9 cellular contexts compared by ENCODE assay signal in genomic region chr17:39653662-39654331, GRCh38. TPM values are rescaled to one million over a fixed set of nuclear protein-coding genes. Genes with fewer than 3 reads are reported as not detected.
A peak's percentile ranks its signal among the peaks of the same experiment; 100 is the strongest.
DNase-seq lines count a peak whose midpoint lies in the region; ATAC-seq lines count a peak whose summit lies in the region.
"Had no signal": no experiment of that assay in that cellular context is flagged by ENCODE, and none has a peak within 500 bp of the region (broad histone marks: within the 10 kb centered on the region; RNA-seq: fewer than 3 reads in every experiment).

No MANE protein-coding gene starts in this region.

- CTCF ChIA-PET in activated CD8-positive, alpha-beta T cell treated with anti-CD3 and anti-CD28 coated beads, Interleukin-2, amount 10 ng/mL, durations not matched to agents 7 days and 5 days (lab: Charles Lee) = interaction anchor here (0.5 to 9.0 kb wide), 27 partner anchors 9 to 890 kb away, joined by 3 to 156 read pairs (median 5); partner anchors contain the start of genes ERBB2, MIEN1, PGAP3 and PNMT

- H3K27ac Mint-ChIP-seq in activated CD8-positive, alpha-beta T cell treated with anti-CD3 and anti-CD28 coated beads, Interleukin-2, amount 10 ng/mL, durations not matched to agents 7 days and 5 days = no peak overlapping the region

- no peaks in the 10 kb centered on the region for H3K27me3 Mint-ChIP-seq in activated CD8-positive, alpha-beta T cell treated with anti-CD3 and anti-CD28 coated beads, Interleukin-2, amount 10 ng/mL, durations not matched to agents 7 days and 5 days (ENCODE audit: low read depth)

- peak; percentile 85 for ATAC-seq in activated CD8-positive, alpha-beta T cell treated with anti-CD3 and anti-CD28 coated beads, Interleukin-2, amount 10 ng/mL, durations not matched to agents 7 days and 5 days
- ATAC-seq in HG03342 (IDR thresholded peaks at IDR 0.05; ENCODE audit: unreplicated experiment) = no peak

- no peak overlapping the region for H3K4me3 Mint-ChIP-seq in activated CD8-positive, alpha-beta T cell treated with anti-CD3 and anti-CD28 coated beads, Interleukin-2, amount 10 ng/mL, durations not matched to agents 7 days and 5 days

- POLR2A ChIA-PET in activated CD8-positive, alpha-beta T cell treated with anti-CD3 and anti-CD28 coated beads, Interleukin-2, amount 10 ng/mL, durations not matched to agents 7 days and 5 days (lab: Charles Lee) = interaction anchor here (0.8 kb wide), 1 partner anchor 193 kb away, joined by 3 read pairs; no protein-coding TSS in a partner anchor

- H3K9me3 Mint-ChIP-seq in activated CD8-positive, alpha-beta T cell treated with anti-CD3 and anti-CD28 coated beads, Interleukin-2, amount 10 ng/mL, durations not matched to agents 7 days and 5 days (ENCODE audit: insufficient read depth) = no peaks in the 10 kb centered on the region

- DNase-seq in NCI-H2029 (lab: John Stamatoyannopoulos, UW) (peak; percentile 24), NCI-H2029 treated with DMSO at 0.1 percent for 48 hours (lab: John Stamatoyannopoulos, UW) (no peak), NCI-H1694 treated with DMSO at 0.1 percent for 48 hours (lab: John Stamatoyannopoulos, UW) (peak; percentile 15), mucosa of gallbladder (ENCODE audit: low spot score) (peak; percentile 60)
- peak; percentile 88 for DNase-seq in activated CD8-positive, alpha-beta T cell treated with anti-CD3 and anti-CD28 coated beads, Interleukin-2, amount 10 ng/mL, durations not matched to agents 7 days and 5 days
- DNase-seq in effector CD8-positive, alpha-beta T cell (lab: John Stamatoyannopoulos, UW) = peak; percentile 71
- DNase-seq in stimulated activated CD8-positive, alpha-beta memory T cell treated with anti-CD3 and anti-CD28 coated beads, Interleukin-7, amount 100 ng/mL, for 4 hours (ENCODE audit: low read depth in 2 of 2) = peak; percentile 43 to 60

- peaks cover 37% of the 10 kb centered on the region for H3K4me1 Mint-ChIP-seq in activated CD8-positive, alpha-beta T cell treated with anti-CD3 and anti-CD28 coated beads, Interleukin-2, amount 10 ng/mL, durations not matched to agents 7 days and 5 days (ENCODE audit: low read depth)

- peaks cover 18% of the 10 kb centered on the region for H3K36me3 Mint-ChIP-seq in activated CD8-positive, alpha-beta T cell treated with anti-CD3 and anti-CD28 coated beads, Interleukin-2, amount 10 ng/mL, durations not matched to agents 7 days and 5 days (ENCODE audit: low read depth)

RNA-seq across cellular contexts. Expression of gene TCAP, which starts 11.4 kb away (rescaled TPM):
- total RNA-seq in activated CD8-positive, alpha-beta T cell treated with anti-CD3 and anti-CD28 coated beads, Interleukin-2, amount 10 ng/mL, durations not matched to agents 7 days and 5 days = 1 to 10 TPM; 1.3 to 1.8 TPM
- 2.0 TPM for total RNA-seq in mucosa of gallbladder

RNA-seq across cellular contexts. Expression of gene PNMT, which starts 14.5 kb away (rescaled TPM):
- not detected for total RNA-seq in activated CD8-positive, alpha-beta T cell treated with anti-CD3 and anti-CD28 coated beads, Interleukin-2, amount 10 ng/mL, durations not matched to agents 7 days and 5 days
- total RNA-seq in mucosa of gallbladder = 1.8 TPM
- total RNA-seq: mononuclear cell had no signal

RNA-seq across cellular contexts. Expression of gene STARD3, which starts 16.9 kb away (rescaled TPM):
- total RNA-seq in activated CD8-positive, alpha-beta T cell treated with anti-CD3 and anti-CD28 coated beads, Interleukin-2, amount 10 ng/mL, durations not matched to agents 7 days and 5 days = 10 to 100 TPM; 69.0 to 72.1 TPM
- 82.2 TPM for total RNA-seq in mucosa of gallbladder

RNA-seq across cellular contexts. Expression of gene PPP1R1B, which starts 27.0 kb away (rescaled TPM):
- not detected for total RNA-seq in activated CD8-positive, alpha-beta T cell treated with anti-CD3 and anti-CD28 coated beads, Interleukin-2, amount 10 ng/mL, durations not matched to agents 7 days and 5 days
- total RNA-seq in mucosa of gallbladder = 2.4 TPM
- total RNA-seq: mononuclear cell had no signal

RNA-seq across cellular contexts. Expression of gene PGAP3, which starts 34.1 kb away (rescaled TPM):
- 10 to 100 TPM; 12.3 to 14.7 TPM for total RNA-seq in activated CD8-positive, alpha-beta T cell treated with anti-CD3 and anti-CD28 coated beads, Interleukin-2, amount 10 ng/mL, durations not matched to agents 7 days and 5 days
- total RNA-seq in mucosa of gallbladder = 54.2 TPM
